In the genomic region with DNA sequence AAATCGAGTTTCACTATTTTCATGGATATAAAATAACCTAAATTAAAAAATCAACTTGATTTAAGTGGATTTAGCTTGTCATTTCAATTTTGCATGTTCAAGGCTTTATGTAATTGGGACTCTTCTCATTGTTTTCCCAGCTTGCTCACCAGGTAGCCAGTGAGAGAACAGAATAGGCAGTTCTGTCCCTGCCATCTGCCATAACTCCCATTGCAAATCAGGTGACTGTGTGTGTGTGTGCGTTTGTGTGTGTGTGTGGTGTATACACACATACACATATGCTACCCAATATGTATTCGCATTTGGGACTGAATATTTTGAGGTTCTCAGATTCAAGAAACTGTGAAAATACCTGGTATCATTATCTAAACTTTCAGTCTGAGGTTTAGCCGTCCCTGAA, we compare ENCODE assay signal across 34 cellular contexts.
"Had no signal": no experiment of that assay in that cellular context is flagged by ENCODE, and none has a peak within 500 bp of the region (broad histone marks: within the 10 kb centered on the region; RNA-seq: fewer than 3 reads in every experiment).

No MANE protein-coding gene starts in this region.

- H3K4me3 ChIP-seq: adrenal gland, breast epithelium, cardiac muscle cell, coronary artery, dorsolateral prefrontal cortex, esophagus muscularis mucosa, gastroesophageal sphincter had no signal

- H3K27me3 Mint-ChIP-seq: activated CD4-positive, alpha-beta memory T cell treated with anti-CD3 and anti-CD28 coated beads for 36 hours; activated CD4-positive, alpha-beta T cell treated with anti-CD3 and anti-CD28 coated beads for 36 hours; activated CD4-positive, alpha-beta T cell treated with anti-CD3 and anti-CD28 coated beads, Interleukin-2, amount 10 ng/mL, durations not matched to agents 24 days and 14 days; activated CD8-positive, alpha-beta memory T cell treated with anti-CD3 and anti-CD28 coated beads, Interleukin-2, amount 10 ng/mL, durations not matched to agents 7 days and 5 days; activated naive CD4-positive, alpha-beta T cell treated with anti-CD3 and anti-CD28 coated beads, Interleukin-2, amount 50 U/mL, for 24 hours; activated naive CD8-positive, alpha-beta T cell treated with anti-CD3 and anti-CD28 coated beads for 36 hours; activated naive CD8-positive, alpha-beta T cell treated with anti-CD3 and anti-CD28 coated beads, Interleukin-2, amount 50 U/mL, for 24 hours; brain; central memory CD8-positive, alpha-beta T cell; dendritic cell treated with granulocyte-macrophage colony-stimulating factor and Interleukin-4, amounts not matched to agents 40 ng/mL and 50 ng/mL, for 4 days had no signal

- ATAC-seq: activated CD4-positive, alpha-beta T cell treated with anti-CD3 and anti-CD28 coated beads for 36 hours; activated CD8-positive, alpha-beta memory T cell treated with anti-CD3 and anti-CD28 coated beads, Interleukin-2, amount 10 ng/mL, durations not matched to agents 7 days and 5 days; activated CD8-positive, alpha-beta T cell treated with anti-CD3 and anti-CD28 coated beads, Interleukin-2, amount 10 ng/mL, durations not matched to agents 7 days and 5 days; activated naive CD8-positive, alpha-beta T cell treated with anti-CD3 and anti-CD28 coated beads, Interleukin-2, amount 50 U/mL, for 24 hours; gastroesophageal sphincter had no signal

- H3K27ac Mint-ChIP-seq: activated CD4-positive, alpha-beta memory T cell treated with anti-CD3 and anti-CD28 coated beads for 36 hours; activated CD4-positive, alpha-beta T cell treated with anti-CD3 and anti-CD28 coated beads for 36 hours; activated CD4-positive, alpha-beta T cell treated with anti-CD3 and anti-CD28 coated beads, Interleukin-2, amount 10 ng/mL, durations not matched to agents 24 days and 14 days; activated CD8-positive, alpha-beta memory T cell treated with anti-CD3 and anti-CD28 coated beads, Interleukin-2, amount 10 ng/mL, durations not matched to agents 7 days and 5 days; activated CD8-positive, alpha-beta T cell treated with anti-CD3 and anti-CD28 coated beads, Interleukin-2, amount 10 ng/mL, durations not matched to agents 7 days and 5 days; activated naive CD4-positive, alpha-beta T cell treated with anti-CD3 and anti-CD28 coated beads for 36 hours; activated naive CD4-positive, alpha-beta T cell treated with anti-CD3 and anti-CD28 coated beads, Interleukin-2, amount 50 U/mL, for 24 hours; activated naive CD8-positive, alpha-beta T cell treated with anti-CD3 and anti-CD28 coated beads for 36 hours; activated naive CD8-positive, alpha-beta T cell treated with anti-CD3 and anti-CD28 coated beads, Interleukin-2, amount 50 U/mL, for 24 hours; activated T-helper 1 cell treated with anti-CD3 and anti-CD28 coated beads, Interleukin-12 subunit alpha, Interleukin-12 subunit beta, Interleukin-2, Interleukin-4 antibody, amounts not matched to agents 30 ng/mL and 10 ng/mL and 1 ng/mL, durations not matched to agents 14 hours and 24 hours and 36 hours; activated T-helper 2 cell treated with anti-CD3 and anti-CD28 coated beads, Interferon-gamma antibody, Interleukin-2, Interleukin-4, amounts not matched to agents 10 μg/mL and 5 μg/mL and 100 μg/mL, durations not matched to agents 14 hours and 24 hours and 36 hours; brain; dendritic cell treated with granulocyte-macrophage colony-stimulating factor and Interleukin-4, amounts not matched to agents 40 ng/mL and 50 ng/mL, for 4 days had no signal

- H3K4me1 Mint-ChIP-seq: activated CD4-positive, alpha-beta T cell treated with anti-CD3 and anti-CD28 coated beads for 36 hours; activated CD4-positive, alpha-beta T cell treated with anti-CD3 and anti-CD28 coated beads, Interleukin-2, amount 10 ng/mL, durations not matched to agents 24 days and 14 days; activated CD8-positive, alpha-beta memory T cell treated with anti-CD3 and anti-CD28 coated beads, Interleukin-2, amount 10 ng/mL, durations not matched to agents 7 days and 5 days; activated naive CD4-positive, alpha-beta T cell treated with anti-CD3 and anti-CD28 coated beads, Interleukin-2, amount 50 U/mL, for 24 hours; activated naive CD8-positive, alpha-beta T cell treated with anti-CD3 and anti-CD28 coated beads for 36 hours; activated naive CD8-positive, alpha-beta T cell treated with anti-CD3 and anti-CD28 coated beads, Interleukin-2, amount 50 U/mL, for 24 hours; brain; central memory CD8-positive, alpha-beta T cell had no signal

- H3K4me3 Mint-ChIP-seq: activated CD4-positive, alpha-beta memory T cell treated with anti-CD3 and anti-CD28 coated beads for 36 hours; activated CD4-positive, alpha-beta T cell treated with anti-CD3 and anti-CD28 coated beads for 36 hours; activated CD4-positive, alpha-beta T cell treated with anti-CD3 and anti-CD28 coated beads, Interleukin-2, amount 10 ng/mL, durations not matched to agents 24 days and 14 days; activated CD8-positive, alpha-beta memory T cell treated with anti-CD3 and anti-CD28 coated beads, Interleukin-2, amount 10 ng/mL, durations not matched to agents 7 days and 5 days; activated CD8-positive, alpha-beta T cell treated with anti-CD3 and anti-CD28 coated beads, Interleukin-2, amount 10 ng/mL, durations not matched to agents 7 days and 5 days; activated naive CD4-positive, alpha-beta T cell treated with anti-CD3 and anti-CD28 coated beads for 36 hours; activated naive CD4-positive, alpha-beta T cell treated with anti-CD3 and anti-CD28 coated beads, Interleukin-2, amount 50 U/mL, for 24 hours; activated naive CD8-positive, alpha-beta T cell treated with anti-CD3 and anti-CD28 coated beads for 36 hours; activated naive CD8-positive, alpha-beta T cell treated with anti-CD3 and anti-CD28 coated beads, Interleukin-2, amount 50 U/mL, for 24 hours; activated T-helper 1 cell treated with anti-CD3 and anti-CD28 coated beads, Interleukin-12 subunit alpha, Interleukin-12 subunit beta, Interleukin-2, Interleukin-4 antibody, amounts not matched to agents 30 ng/mL and 10 ng/mL and 1 ng/mL, durations not matched to agents 14 hours and 24 hours and 36 hours; brain; central memory CD8-positive, alpha-beta T cell; dendritic cell treated with granulocyte-macrophage colony-stimulating factor and Interleukin-4, amounts not matched to agents 40 ng/mL and 50 ng/mL, for 4 days had no signal

- H3K27me3 ChIP-seq: adrenal gland, breast epithelium, cardiac muscle cell, dorsolateral prefrontal cortex, esophagus muscularis mucosa, gastroesophageal sphincter had no signal

- H3K4me1 ChIP-seq: breast epithelium, esophagus muscularis mucosa, gastroesophageal sphincter had no signal

- H3K9me3 Mint-ChIP-seq: activated CD4-positive, alpha-beta T cell treated with anti-CD3 and anti-CD28 coated beads, Interleukin-2, amount 10 ng/mL, durations not matched to agents 24 days and 14 days; activated naive CD4-positive, alpha-beta T cell treated with anti-CD3 and anti-CD28 coated beads, Interleukin-2, amount 50 U/mL, for 24 hours; activated naive CD8-positive, alpha-beta T cell treated with anti-CD3 and anti-CD28 coated beads, Interleukin-2, amount 50 U/mL, for 24 hours; activated T-helper 1 cell treated with anti-CD3 and anti-CD28 coated beads, Interleukin-12 subunit alpha, Interleukin-12 subunit beta, Interleukin-2, Interleukin-4 antibody, amounts not matched to agents 30 ng/mL and 10 ng/mL and 1 ng/mL, durations not matched to agents 14 hours and 24 hours and 36 hours; brain; dendritic cell treated with granulocyte-macrophage colony-stimulating factor and Interleukin-4, amounts not matched to agents 40 ng/mL and 50 ng/mL, for 4 days had no signal

- H3K36me3 Mint-ChIP-seq: activated CD4-positive, alpha-beta memory T cell treated with anti-CD3 and anti-CD28 coated beads for 36 hours; activated CD8-positive, alpha-beta memory T cell treated with anti-CD3 and anti-CD28 coated beads, Interleukin-2, amount 10 ng/mL, durations not matched to agents 7 days and 5 days; activated naive CD4-positive, alpha-beta T cell treated with anti-CD3 and anti-CD28 coated beads, Interleukin-2, amount 50 U/mL, for 24 hours; activated naive CD8-positive, alpha-beta T cell treated with anti-CD3 and anti-CD28 coated beads for 36 hours; brain had no signal

- H3K9me3 ChIP-seq: adrenal gland, breast epithelium, esophagus muscularis mucosa, gastroesophageal sphincter had no signal

- H3K36me3 ChIP-seq: adrenal gland, breast epithelium, cardiac muscle cell, esophagus muscularis mucosa, gastroesophageal sphincter had no signal

- DNase-seq: activated CD4-positive, alpha-beta memory T cell treated with anti-CD3 and anti-CD28 coated beads for 36 hours; activated CD4-positive, alpha-beta T cell treated with anti-CD3 and anti-CD28 coated beads for 36 hours; activated CD4-positive, alpha-beta T cell treated with anti-CD3 and anti-CD28 coated beads, Interleukin-2, amount 10 ng/mL, durations not matched to agents 24 days and 14 days; activated CD4-positive, CD25-positive, alpha-beta regulatory T cell; activated CD4-positive, CD25-positive, alpha-beta regulatory T cell treated with anti-CD3 and anti-CD28 coated beads, Interleukin-2, amount 50 U/mL, for 72 hours; activated CD8-positive, alpha-beta memory T cell treated with anti-CD3 and anti-CD28 coated beads, Interleukin-2, amount 10 ng/mL, durations not matched to agents 7 days and 5 days; activated CD8-positive, alpha-beta memory T cell treated with anti-CD3 and anti-CD28 coated beads, Interleukin-2, amount 50 U/mL, for 4 hours; activated CD8-positive, alpha-beta T cell treated with anti-CD3 and anti-CD28 coated beads, Interleukin-2, amount 10 ng/mL, durations not matched to agents 7 days and 5 days; activated effector memory CD4-positive, alpha-beta T cell treated with anti-CD3 and anti-CD28 coated beads, Interleukin-2, amount 50 U/mL, for 16 hours; activated naive CD4-positive, alpha-beta T cell treated with anti-CD3 and anti-CD28 coated beads for 36 hours; activated naive CD8-positive, alpha-beta T cell treated with anti-CD3 and anti-CD28 coated beads for 36 hours; activated naive CD8-positive, alpha-beta T cell treated with anti-CD3 and anti-CD28 coated beads, Interleukin-2, amount 50 U/mL, for 24 hours; activated T-cell treated with anti-CD3 and anti-CD28 coated beads, Interleukin-2, amount 50 U/mL, for 1 hour; activated T-cell treated with anti-CD3 and anti-CD28 coated beads, Interleukin-2, amount 50 U/mL, for 48 hours; adrenal gland; amygdala; aorta; dorsolateral prefrontal cortex; effector memory CD4-positive, alpha-beta T cell; erythroblast; foreskin melanocyte; head of caudate nucleus; hippocampal formation had no signal

- H3K27ac ChIP-seq: adrenal gland, breast epithelium, cardiac muscle cell, coronary artery, dorsolateral prefrontal cortex, esophagus muscularis mucosa, gastroesophageal sphincter had no signal
